32 cellular contexts compared by ENCODE assay signal in the genomic region with DNA sequence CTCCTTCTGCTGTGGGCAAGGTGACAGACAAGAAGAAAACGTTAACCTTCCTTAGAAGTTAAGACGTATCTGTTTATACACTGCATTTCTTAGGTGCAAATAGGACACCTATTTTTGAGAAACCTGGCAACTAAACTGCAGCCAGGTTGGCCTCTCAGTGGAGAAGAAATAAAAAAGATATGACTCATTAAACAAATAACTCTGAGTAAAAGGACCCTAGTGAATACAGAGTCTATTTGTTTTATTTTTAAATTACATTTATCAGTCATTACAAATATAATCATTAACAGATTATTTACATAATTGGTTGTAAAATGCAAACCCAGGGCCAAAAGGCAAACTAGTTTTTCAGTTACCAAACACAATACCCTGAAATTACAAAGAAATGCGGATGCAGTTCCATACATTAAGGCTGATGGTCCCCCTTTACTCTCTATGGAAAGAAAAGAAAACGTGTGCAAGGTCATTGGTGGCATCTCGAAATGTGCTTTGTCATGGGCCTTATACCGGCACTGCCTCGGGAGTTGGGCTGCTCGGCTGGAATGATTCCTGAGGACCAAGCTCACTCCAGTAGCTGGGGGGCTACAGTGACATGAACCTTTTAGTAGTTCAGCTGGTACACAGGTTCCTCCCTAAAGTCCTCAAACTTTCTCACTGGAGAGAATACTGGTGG. TPM values are rescaled to one million over a fixed set of nuclear protein-coding genes. Genes with fewer than 3 reads are reported as not detected.
DNase-seq lines count a peak whose midpoint lies in the region; ATAC-seq and TF ChIP-seq lines count a peak whose summit lies in the region.
"Had no signal": no experiment of that assay in that cellular context is flagged by ENCODE, and none has a peak within 500 bp of the region (broad histone marks: within the 10 kb centered on the region; RNA-seq: fewer than 3 reads in every experiment).

No MANE protein-coding gene starts in this region.

- no peaks in the 10 kb centered on the region for H3K27me3 ChIP-seq in GM23338 (ENCODE audit: insufficient read depth)
- H3K27me3 ChIP-seq in duodenal mucosa (ENCODE audit: control insufficient read depth in 1 of 2, insufficient read depth in 2 of 2, low read length in 2 of 2): no peaks in the 10 kb centered on the region
- no peaks in the 10 kb centered on the region for H3K27me3 ChIP-seq in stomach
- H3K27me3 ChIP-seq: esophagus squamous epithelium, heart left ventricle, neutrophil, transverse colon had no signal

- no peaks in the 10 kb centered on the region for H3K79me2 ChIP-seq in GM23338 (replicated peaks; ENCODE audit: insufficient read depth)

- WGBS in stomach, 5 donors: 26 to 74% (median 46%) methylated on average over 8 of the region's 8 CpGs

- no peak for DNase-seq in GM23338 (ENCODE audit: low spot score)
- peak; percentile 13 to 38 for DNase-seq in NCI-H526 (lab: John Stamatoyannopoulos, UW)
- no peak for DNase-seq in stomach
- DNase-seq in activated CD4-positive, alpha-beta memory T cell treated with anti-CD3 and anti-CD28 coated beads, Interleukin-2, amount 10 ng/mL, durations not matched to agents 7 days and 5 days: no peak
- DNase-seq in NCI-H1694 (lab: John Stamatoyannopoulos, UW): no peak
- DNase-seq: activated CD4-positive, alpha-beta T cell treated with anti-CD3 and anti-CD28 coated beads for 1 hour; activated CD8-positive, alpha-beta memory T cell treated with anti-CD3 and anti-CD28 coated beads, Interleukin-2, amount 50 U/mL, for 48 hours; C1 segment of cervical spinal cord; esophagus squamous epithelium; foreskin keratinocyte; heart left ventricle; Karpas-422; MV-4-11; NCI-H1694 treated with DMSO at 0.1 percent for 48 hours; NCI-H446 treated with DMSO at 0.1 percent for 48 hours; NK-92 treated with Interleukin-12 subunit alpha and Interleukin-12 subunit beta, amount 100 ng/mL, for 24 hours; Right ventricle myocardium superior; stimulated activated CD4-positive, alpha-beta T cell treated with anti-CD3 and anti-CD28 coated beads, Interleukin-4, amount 100 ng/mL, for 1 hour; T-helper 17 cell; transverse colon had no signal

- H3K27ac Mint-ChIP-seq in GM23338: peak overlapping the region; percentile 20; the same call in 1 of the 2 replicates
- H3K27ac Mint-ChIP-seq in activated CD4-positive, alpha-beta memory T cell treated with anti-CD3 and anti-CD28 coated beads, Interleukin-2, amount 10 ng/mL, durations not matched to agents 7 days and 5 days: no peak overlapping the region
- H3K27ac Mint-ChIP-seq: activated CD4-positive, alpha-beta memory T cell treated with anti-CD3 and anti-CD28 coated beads for 36 hours; activated naive CD4-positive, alpha-beta T cell treated with anti-CD3 and anti-CD28 coated beads for 36 hours; activated T-helper 1 cell treated with anti-CD3 and anti-CD28 coated beads, Interleukin-12 subunit alpha, Interleukin-12 subunit beta, Interleukin-2, Interleukin-4 antibody, amounts not matched to agents 30 ng/mL and 10 ng/mL and 1 ng/mL, durations not matched to agents 14 hours and 24 hours and 36 hours; dendritic cell treated with granulocyte-macrophage colony-stimulating factor and Interleukin-4, amounts not matched to agents 40 ng/mL and 50 ng/mL, for 4 days; naive thymus-derived CD4-positive, alpha-beta T cell; T-helper 17 cell had no signal

- H2AFZ ChIP-seq in GM23338: no peak overlapping the region

- H3K4me1 ChIP-seq in GM23338 (ENCODE audit: insufficient read depth) (no peaks in the 10 kb centered on the region), duodenal mucosa (ENCODE audit: control insufficient read depth in 1 of 2, insufficient read depth in 2 of 2, low read length in 2 of 2) (peaks cover 0 to 31% of the 10 kb centered on the region in 2 donors), stomach (peaks cover 0 to 15% (median 11%) of the 10 kb centered on the region in 4 donors)
- H3K4me1 ChIP-seq: esophagus squamous epithelium, foreskin keratinocyte, HAP-1, heart left ventricle, transverse colon had no signal

- H3K36me3 ChIP-seq in GM23338 (ENCODE audit: insufficient read depth) (no peaks in the 10 kb centered on the region), duodenal mucosa (ENCODE audit: control insufficient read depth in 1 of 2, insufficient read depth in 2 of 2, low read length in 2 of 2) (no peaks in the 10 kb centered on the region), stomach (no peaks in the 10 kb centered on the region)
- H3K36me3 ChIP-seq: esophagus squamous epithelium, HAP-1, heart left ventricle, neutrophil, transverse colon had no signal

- H3F3A ChIP-seq in GM23338 (replicated peaks; ENCODE audit: low read depth): 0 out of 2 replicates have a peak, but pooled peaks cover 4% of the 10 kb centered on the region

- peaks cover 9% of the 10 kb centered on the region for H3K27me3 Mint-ChIP-seq in GM23338 (ENCODE audit: insufficient read depth, low read depth, poor library complexity)
- H3K27me3 Mint-ChIP-seq in activated CD4-positive, alpha-beta memory T cell treated with anti-CD3 and anti-CD28 coated beads, Interleukin-2, amount 10 ng/mL, durations not matched to agents 7 days and 5 days: peaks cover 21% of the 10 kb centered on the region
- H3K27me3 Mint-ChIP-seq: activated CD4-positive, alpha-beta memory T cell treated with anti-CD3 and anti-CD28 coated beads for 36 hours had no signal

- no peak for TF ChIP-seq POLR2A in stomach (IDR thresholded peaks at IDR 0.05)

- intact Hi-C loops in stomach (cut with DNase I; ENCODE audit: low total_unique reads): no loop called here

- no peak overlapping the region for H3K4me2 ChIP-seq in GM23338

- no peak overlapping the region for H3K27ac ChIP-seq in GM23338 (ENCODE audit: low read depth)
- no peak overlapping the region for H3K27ac ChIP-seq in duodenal mucosa (ENCODE audit: low read depth, low read length)
- peak overlapping the region; percentile 75 to 87 (median 78) for H3K27ac ChIP-seq in stomach
- H3K27ac ChIP-seq: esophagus squamous epithelium, foreskin keratinocyte, heart left ventricle, neutrophil, transverse colon had no signal

- H3K9me3 ChIP-seq in duodenal mucosa (ENCODE audit: control insufficient read depth in 1 of 2, low read length in 2 of 2): no peaks in the 10 kb centered on the region
- no peaks in the 10 kb centered on the region for H3K9me3 ChIP-seq in stomach
- H3K9me3 ChIP-seq: esophagus squamous epithelium, HAP-1, heart left ventricle, neutrophil, transverse colon had no signal

- no peak for TF ChIP-seq EP300 in stomach (IDR thresholded peaks at IDR 0.05)

- peaks cover 4% of the 10 kb centered on the region; the same call in 1 of the 2 replicates for H3K9me2 ChIP-seq in GM23338 (ENCODE audit: insufficient read depth)

- CTCF ChIA-PET in activated CD4-positive, alpha-beta memory T cell treated with anti-CD3 and anti-CD28 coated beads, Interleukin-2, amount 10 ng/mL, durations not matched to agents 7 days and 5 days (lab: Charles Lee): interaction anchor here (0.7 to 1.3 kb wide), 3 partner anchors 19 to 128 kb away, joined by 3 to 4 read pairs (median 3); no protein-coding TSS in a partner anchor

- peak overlapping the region in 1 of 2 donors; percentile 26 for H3K9ac ChIP-seq in duodenal mucosa (ENCODE audit: low read depth in 1 of 2, low read length in 2 of 2)

- H3K4me1 Mint-ChIP-seq in GM23338: peaks cover 7% of the 10 kb centered on the region; the same call in 2 of the 3 replicates
- no peaks in the 10 kb centered on the region for H3K4me1 Mint-ChIP-seq in activated CD4-positive, alpha-beta memory T cell treated with anti-CD3 and anti-CD28 coated beads, Interleukin-2, amount 10 ng/mL, durations not matched to agents 7 days and 5 days
- H3K4me1 Mint-ChIP-seq: naive thymus-derived CD4-positive, alpha-beta T cell; T-helper 17 cell had no signal

- H3K9me3 Mint-ChIP-seq in GM23338: peaks cover 8% of the 10 kb centered on the region; the same call in 2 of the 3 replicates
- H3K9me3 Mint-ChIP-seq in activated CD4-positive, alpha-beta memory T cell treated with anti-CD3 and anti-CD28 coated beads, Interleukin-2, amount 10 ng/mL, durations not matched to agents 7 days and 5 days: no peaks in the 10 kb centered on the region
- H3K9me3 Mint-ChIP-seq: activated CD4-positive, alpha-beta memory T cell treated with anti-CD3 and anti-CD28 coated beads for 36 hours; activated naive CD4-positive, alpha-beta T cell treated with anti-CD3 and anti-CD28 coated beads for 36 hours; activated T-helper 1 cell treated with anti-CD3 and anti-CD28 coated beads, Interleukin-12 subunit alpha, Interleukin-12 subunit beta, Interleukin-2, Interleukin-4 antibody, amounts not matched to agents 30 ng/mL and 10 ng/mL and 1 ng/mL, durations not matched to agents 14 hours and 24 hours and 36 hours; dendritic cell treated with granulocyte-macrophage colony-stimulating factor and Interleukin-4, amounts not matched to agents 40 ng/mL and 50 ng/mL, for 4 days had no signal

- TF ChIP-seq CTCF in GM23338 (conservative IDR thresholded peaks at IDR 0.05; ENCODE audit: low read depth in 2 of 2) (no peak), stomach (IDR thresholded peaks at IDR 0.05) (no peak)

- H3K4me3 ChIP-seq in GM23338: no peak overlapping the region
- H3K4me3 ChIP-seq in duodenal mucosa (ENCODE audit: low read depth in 1 of 2, low read length in 2 of 2): peak overlapping the region; percentile 40 to 52
- H3K4me3 ChIP-seq in stomach: peak overlapping the region in 3 of 4 donors; percentile 23 to 32 (median 27)
- H3K4me3 ChIP-seq: esophagus squamous epithelium, HAP-1, heart left ventricle, transverse colon had no signal

- H3K4me3 Mint-ChIP-seq in GM23338: no peak overlapping the region
- no peak overlapping the region for H3K4me3 Mint-ChIP-seq in activated CD4-positive, alpha-beta memory T cell treated with anti-CD3 and anti-CD28 coated beads, Interleukin-2, amount 10 ng/mL, durations not matched to agents 7 days and 5 days
- H3K4me3 Mint-ChIP-seq: activated CD4-positive, alpha-beta memory T cell treated with anti-CD3 and anti-CD28 coated beads for 36 hours; activated naive CD4-positive, alpha-beta T cell treated with anti-CD3 and anti-CD28 coated beads for 36 hours; activated T-helper 1 cell treated with anti-CD3 and anti-CD28 coated beads, Interleukin-12 subunit alpha, Interleukin-12 subunit beta, Interleukin-2, Interleukin-4 antibody, amounts not matched to agents 30 ng/mL and 10 ng/mL and 1 ng/mL, durations not matched to agents 14 hours and 24 hours and 36 hours; dendritic cell treated with granulocyte-macrophage colony-stimulating factor and Interleukin-4, amounts not matched to agents 40 ng/mL and 50 ng/mL, for 4 days; naive thymus-derived CD4-positive, alpha-beta T cell; T-helper 17 cell had no signal

- H3K36me3 Mint-ChIP-seq in GM23338 (ENCODE audit: low read depth): no peaks in the 10 kb centered on the region; the same call in 2 of the 3 replicates
- H3K36me3 Mint-ChIP-seq in activated CD4-positive, alpha-beta memory T cell treated with anti-CD3 and anti-CD28 coated beads, Interleukin-2, amount 10 ng/mL, durations not matched to agents 7 days and 5 days (ENCODE audit: low read depth): no peaks in the 10 kb centered on the region
- H3K36me3 Mint-ChIP-seq: activated CD4-positive, alpha-beta memory T cell treated with anti-CD3 and anti-CD28 coated beads for 36 hours; naive thymus-derived CD4-positive, alpha-beta T cell had no signal

- POLR2A ChIA-PET in activated CD4-positive, alpha-beta memory T cell treated with anti-CD3 and anti-CD28 coated beads, Interleukin-2, amount 10 ng/mL, durations not matched to agents 7 days and 5 days (lab: Charles Lee): no interaction called here

- no peaks in the 10 kb centered on the region for H4K20me1 ChIP-seq in GM23338 (replicated peaks; ENCODE audit: insufficient read depth)

- ATAC-seq in GM23338 (no peak), HG02840 (IDR thresholded peaks at IDR 0.05; ENCODE audit: low FRiP score, unreplicated experiment) (no peak)
- ATAC-seq: foreskin keratinocyte, heart left ventricle, sciatic nerve, SK-N-SH treated with all-trans-retinoic acid at 6 μM for 48 hours, T-helper 17 cell had no signal

RNA-seq across cellular contexts. Expression of a gene that starts 38.4 kb away (rescaled TPM):
- 0.24 and 0.39 TPM in 2 replicates for total RNA-seq in GM23338 (2014; rRNA removed; shearing (Covaris generic))
- 0.14 and 0.23 TPM in 2 replicates for polyA plus RNA-seq in GM23338 (2016; fragmentation: Nextera tagmentation; extraction: Ambion mirVana)
- total RNA-seq in stomach: 1 to 10 TPM in 1 of 5 donors, under 1 TPM in 2, not detected in 2; 0.58 to 1.7 (median 0.87) TPM
- polyA plus RNA-seq in stomach: under 1 TPM; 0.43 to 0.76 (median 0.50) TPM
- total RNA-seq in activated CD4-positive, alpha-beta memory T cell treated with anti-CD3 and anti-CD28 coated beads, Interleukin-2, amount 10 ng/mL, durations not matched to agents 7 days and 5 days: under 1 TPM; 0.20 TPM
- total RNA-seq: activated CD4-positive, alpha-beta memory T cell treated with anti-CD3 and anti-CD28 coated beads for 36 hours; activated naive CD4-positive, alpha-beta T cell treated with anti-CD3 and anti-CD28 coated beads for 36 hours; activated T-helper 1 cell treated with anti-CD3 and anti-CD28 coated beads, Interleukin-12 subunit alpha, Interleukin-12 subunit beta, Interleukin-2, Interleukin-4 antibody, amounts not matched to agents 30 ng/mL and 10 ng/mL and 1 ng/mL, durations not matched to agents 14 hours and 24 hours and 36 hours; Daoy had no signal
- polyA plus RNA-seq: naive thymus-derived CD4-positive, alpha-beta T cell had no signal

Comparison
In these comparisons a context has a peak if more than half of its experiments do, and no peak if none do; other contexts are left out.
1. DNase-seq: peak in NCI-H526 (2 of 2); none in GM23338 (single experiment), stomach (single experiment), activated CD4-positive, alpha-beta memory T cell treated with anti-CD3 and anti-CD28 coated beads, Interleukin-2, amount 10 ng/mL, durations not matched to agents 7 days and 5 days (single experiment) and NCI-H1694 (single experiment).
2. H3K27ac ChIP-seq: peak in stomach (5 of 5); none in GM23338 (single experiment) and duodenal mucosa (single experiment).